1 cellular context compared by ENCODE assay signal in genomic region chr19:2719910-2720776, GRCh38.
TF ChIP-seq lines count a peak whose summit lies in the region.

No MANE protein-coding gene starts in this region.

TF ChIP-seq in HCT116, 20 proteins besides CTCF, POLR2A, EP300 and RAD21 (continued from another document):
- no peak for TF ChIP-seq ZBTB33 (IDR thresholded peaks at IDR 0.05; ENCODE audit: extremely low read depth, insufficient replicate concordance, low read length)
